In the genomic region with DNA sequence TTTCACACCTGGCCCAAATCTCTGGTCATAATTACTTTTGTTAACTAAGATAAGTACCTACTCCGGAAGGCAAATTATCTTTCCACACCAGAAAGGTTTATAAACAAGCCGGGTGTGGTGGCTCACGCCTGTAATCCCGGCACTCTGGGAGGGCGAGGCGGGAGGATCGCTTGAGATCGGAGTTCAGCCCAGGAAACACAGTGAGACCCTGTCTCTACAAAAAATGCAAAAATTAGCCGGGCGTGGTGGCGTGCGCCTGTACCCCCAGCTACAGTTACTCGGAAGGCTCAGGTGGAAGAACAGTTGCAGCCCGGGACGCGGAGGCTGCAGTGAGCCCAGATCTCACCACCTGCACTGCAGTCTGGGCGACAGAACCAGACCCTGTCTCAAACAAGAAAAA, we compare ENCODE assay signal across 9 cellular contexts. TPM values are rescaled to one million over a fixed set of nuclear protein-coding genes. Genes with fewer than 3 reads are reported as not detected.
A peak's percentile ranks its signal among the peaks of the same experiment; 100 is the strongest.
DNase-seq lines count a peak whose midpoint lies in the region; ATAC-seq and TF ChIP-seq lines count a peak whose summit lies in the region.
"Had no signal": no experiment of that assay in that cellular context is flagged by ENCODE, and none has a peak within 500 bp of the region (broad histone marks: within the 10 kb centered on the region; RNA-seq: fewer than 3 reads in every experiment).

No MANE protein-coding gene starts in this region.

- H3K4me3 Mint-ChIP-seq in progenitor cell of endocrine pancreas (ENCODE audit: low read depth) = no peak overlapping the region

- H3K4me3 ChIP-seq in NT2/D1 (ENCODE audit: insufficient read length, low read depth) (no peak overlapping the region), epithelial cell of proximal tubule (ENCODE audit: low read depth, low read length) (peak overlapping the region; percentile 83)

- H3K27ac Mint-ChIP-seq in progenitor cell of endocrine pancreas = peak overlapping the region; percentile 84

- H3K36me3 ChIP-seq in NT2/D1 (ENCODE audit: insufficient read depth, insufficient read length, low read length) = peaks cover 9% of the 10 kb centered on the region

- H3K9ac ChIP-seq in NT2/D1 (ENCODE audit: insufficient read length, low read depth) = peak overlapping the region; percentile 56

- no peaks in the 10 kb centered on the region for H3K27me3 Mint-ChIP-seq in progenitor cell of endocrine pancreas
- H3K27me3 Mint-ChIP-seq: central memory CD8-positive, alpha-beta T cell had no signal

- H3K27me3 ChIP-seq in NT2/D1 (ENCODE audit: insufficient read depth, insufficient read length) = no peaks in the 10 kb centered on the region

- H3K36me3 Mint-ChIP-seq in progenitor cell of endocrine pancreas (ENCODE audit: insufficient read depth) = peaks cover 5% of the 10 kb centered on the region

- no peaks in the 10 kb centered on the region for H3K9me3 ChIP-seq in NT2/D1 (ENCODE audit: insufficient read depth, low read length)

- TF ChIP-seq CTCF in epithelial cell of proximal tubule (conservative IDR thresholded peaks at IDR 0.05; ENCODE audit: low read depth, low read length) = no peak
- TF ChIP-seq CTCF in progenitor cell of endocrine pancreas (IDR thresholded peaks at IDR 0.05; ENCODE audit: unreplicated experiment) = no peak

- H3K4me1 Mint-ChIP-seq in progenitor cell of endocrine pancreas (ENCODE audit: low read depth) = peaks cover 34% of the 10 kb centered on the region

- ATAC-seq in GM19463 (IDR thresholded peaks at IDR 0.05; ENCODE audit: unreplicated experiment) = no peak

- H3K4me1 ChIP-seq in NT2/D1 (ENCODE audit: insufficient read depth, insufficient read length) = peaks cover 8% of the 10 kb centered on the region

- DNase-seq in DMS 273 (lab: John Stamatoyannopoulos, UW; ENCODE audit: unreplicated experiment) (peak; percentile 55), DMS 273 treated with DMSO at 0.1 percent for 48 hours (lab: John Stamatoyannopoulos, UW) (no peak), NT2/D1 (ENCODE audit: low read depth, low spot score) (no peak), epithelial cell of proximal tubule (ENCODE audit: low read depth) (no peak), progenitor cell of endocrine pancreas (ENCODE audit: low spot score, unreplicated experiment) (no peak), dedifferentiated amniotic fluid mesenchymal stem cell (ENCODE audit: extremely low spot score) (no peak), NCI-H446 (lab: John Stamatoyannopoulos, UW) (no peak)

- no peaks in the 10 kb centered on the region for H3K9me3 Mint-ChIP-seq in progenitor cell of endocrine pancreas (ENCODE audit: low read depth)
- H3K9me3 Mint-ChIP-seq: central memory CD8-positive, alpha-beta T cell had no signal

RNA-seq across cellular contexts. Expression of gene PUM2, which starts 2.1 kb away (rescaled TPM):
- 14.9 and 19.8 TPM in 2 replicates for total RNA-seq in epithelial cell of proximal tubule
- total RNA-seq in progenitor cell of endocrine pancreas = 123 and 128 TPM in 2 replicates
